Comparison of ENCODE assay signal across 34 cellular contexts in the genomic region with DNA sequence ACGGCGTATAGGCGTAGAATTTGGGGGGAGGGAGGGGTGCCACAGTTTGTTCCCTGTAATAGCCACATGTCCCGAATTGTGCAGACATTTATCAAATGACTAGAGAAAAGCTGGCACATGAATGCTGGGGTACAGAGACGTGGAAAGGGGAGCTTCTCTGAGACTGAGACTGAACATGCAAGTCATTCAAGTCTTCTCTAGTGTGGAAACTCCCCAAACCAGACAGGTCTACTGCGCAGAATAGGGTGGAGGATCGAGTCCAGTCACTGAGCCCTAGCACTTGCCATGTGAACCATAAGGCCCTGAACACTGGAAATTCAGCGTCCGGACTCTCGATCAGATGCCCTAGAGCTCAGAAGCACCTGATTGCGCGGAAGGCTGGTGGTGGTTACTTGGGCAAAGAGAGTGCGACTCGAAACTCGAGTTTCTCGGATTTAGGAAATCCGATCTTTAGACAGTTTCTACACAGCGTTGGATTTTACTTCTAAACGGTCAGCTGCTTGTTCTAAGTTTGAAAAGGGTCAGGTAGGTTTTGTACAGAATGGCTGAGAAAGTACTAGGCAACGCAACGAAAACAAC. TPM values are rescaled to one million over a fixed set of nuclear protein-coding genes. Genes with fewer than 3 reads are reported as not detected.
DNase-seq lines count a peak whose midpoint lies in the region; FAIRE-seq and TF ChIP-seq lines count a peak whose summit lies in the region.
"Had no signal": no experiment of that assay in that cellular context is flagged by ENCODE, and none has a peak within 500 bp of the region (broad histone marks: within the 10 kb centered on the region; RNA-seq: fewer than 3 reads in every experiment).

No MANE protein-coding gene starts in this region.

- H3K23me2 ChIP-seq in H1 (ENCODE audit: low read depth, low read length), result peaks cover 6% of the 10 kb centered on the region; the same call in 1 of the 2 replicates

- no peak for TF ChIP-seq EP300 in H1 (IDR thresholded peaks at IDR 0.05; ENCODE audit: borderline replicate concordance in 1 of 2, low read depth in 2 of 2, low read length in 2 of 2)

- no peak overlapping the region for H3K56ac ChIP-seq in H1 (replicated peaks; ENCODE audit: insufficient read length, low read depth, low read length)

- no peak overlapping the region for H3K4me3 Mint-ChIP-seq in activated CD4-positive, alpha-beta T cell treated with anti-CD3 and anti-CD28 coated beads, Interleukin-2, amount 10 ng/mL, durations not matched to agents 24 days and 14 days
- H3K4me3 Mint-ChIP-seq: activated CD4-positive, alpha-beta memory T cell treated with anti-CD3 and anti-CD28 coated beads, Interleukin-2, amount 10 ng/mL, durations not matched to agents 7 days and 5 days; T-helper 2 cell treated with Interferon-gamma antibody and Interleukin-4, amounts not matched to agents 5 μg/mL and 100 μg/mL, for 36 hours had no signal

- no peaks in the 10 kb centered on the region for H3K9me2 ChIP-seq in OCI-LY7 (ENCODE audit: insufficient read depth, low read length)

- H3K23ac ChIP-seq in H1 (ENCODE audit: insufficient read length), result no peak overlapping the region

- H3K9me3 Mint-ChIP-seq in activated CD4-positive, alpha-beta T cell treated with anti-CD3 and anti-CD28 coated beads, Interleukin-2, amount 10 ng/mL, durations not matched to agents 24 days and 14 days, result peaks cover 3% of the 10 kb centered on the region
- H3K9me3 Mint-ChIP-seq: activated CD4-positive, alpha-beta memory T cell treated with anti-CD3 and anti-CD28 coated beads, Interleukin-2, amount 10 ng/mL, durations not matched to agents 7 days and 5 days; T-helper 2 cell treated with Interferon-gamma antibody and Interleukin-4, amounts not matched to agents 5 μg/mL and 100 μg/mL, for 36 hours had no signal

- H3K27ac ChIP-seq in HUES48 (ENCODE audit: low read depth, low read length), result no peak overlapping the region
- no peak overlapping the region for H3K27ac ChIP-seq in H1 (ENCODE audit: low read depth, low read length)
- H3K27ac ChIP-seq in kidney (ENCODE audit: low read depth in 2 of 2, low read length in 2 of 2), result peak overlapping the region; percentile 45 to 53
- no peak overlapping the region for H3K27ac ChIP-seq in OCI-LY7 (ENCODE audit: low read depth, low read length, poor library complexity, severe bottlenecking)
- H3K27ac ChIP-seq: gastrocnemius medialis, prostate gland, stomach, tibial nerve had no signal

- H3K4me3 ChIP-seq in HUES48 (ENCODE audit: low read depth, low read length), result peak overlapping the region; percentile 58
- peak overlapping the region in 3 of 4 experiments; percentile 8 to 53 (median 19); a peak in 5 of 8 replicates for H3K4me3 ChIP-seq in H1 (ENCODE audit: extremely low read depth in 1 of 4, insufficient read depth in 2 of 4, low read depth in 3 of 4, low read length in 4 of 4)
- H3K4me3 ChIP-seq in kidney (ENCODE audit: low read length in 2 of 2), result peak overlapping the region in 1 of 2 donors; percentile 51
- no peak overlapping the region for H3K4me3 ChIP-seq in OCI-LY7 (ENCODE audit: low read depth, low read length, poor library complexity, severe bottlenecking)

- DNase-seq in H1 (ENCODE audit: low read depth in 1 of 2, low spot score in 2 of 2) (no peak), kidney (peak; percentile 71), renal cortical epithelial cell (ENCODE audit: low read depth) (peak; percentile 68), NCI-H748 (lab: John Stamatoyannopoulos, UW; ENCODE audit: unreplicated experiment) (no peak), NCI-H2081 treated with DMSO at 0.1 percent for 48 hours (lab: John Stamatoyannopoulos, UW) (no peak), OCI-LY7 (ENCODE audit: low spot score) (no peak)
- DNase-seq in activated CD4-positive, alpha-beta T cell treated with anti-CD3 and anti-CD28 coated beads, Interleukin-2, amount 10 ng/mL, durations not matched to agents 24 days and 14 days, result no peak
- DNase-seq: activated CD4-positive, alpha-beta memory T cell treated with anti-CD3 and anti-CD28 coated beads, Interleukin-2, amount 10 ng/mL, durations not matched to agents 7 days and 5 days; activated CD4-positive, alpha-beta T cell treated with anti-CD3 and anti-CD28 coated beads for 1 hour; activated CD8-positive, alpha-beta memory T cell treated with anti-CD3 and anti-CD28 coated beads, Interleukin-2, amount 50 U/mL, for 4 hours; activated naive CD4-positive, alpha-beta T cell; cerebellar nuclear complex; COR-L47; dermis blood vessel endothelial cell; DMS79; gastrocnemius medialis; GDM1; hippocampal formation; left ventricle myocardium superior; NCI-H1092 treated with DMSO at 0.1 percent for 48 hours; NCI-H187; Right ventricle myocardium superior; stimulated activated CD4-positive, alpha-beta T cell treated with anti-CD3 and anti-CD28 coated beads, Interleukin-12 subunit alpha, Interleukin-12 subunit beta, amount 100 ng/mL, for 4 hours; stimulated activated CD4-positive, alpha-beta T cell treated with anti-CD3 and anti-CD28 coated beads, Interleukin-2, amount 100 ng/mL, for 48 hours; stomach had no signal

- BruUV-seq in OCI-LY7 (replicated peaks; lab: Mats Ljungman, UMichigan), result no TSS peak

- no peak overlapping the region for H3K14ac ChIP-seq in H1 (ENCODE audit: insufficient read length)

- no peaks in the 10 kb centered on the region for H3K4me1 Mint-ChIP-seq in activated CD4-positive, alpha-beta T cell treated with anti-CD3 and anti-CD28 coated beads, Interleukin-2, amount 10 ng/mL, durations not matched to agents 24 days and 14 days
- H3K4me1 Mint-ChIP-seq: activated CD4-positive, alpha-beta memory T cell treated with anti-CD3 and anti-CD28 coated beads, Interleukin-2, amount 10 ng/mL, durations not matched to agents 7 days and 5 days had no signal

- H3K36me3 ChIP-seq in HUES48 (ENCODE audit: control insufficient read depth, insufficient read depth, low read length), result no peaks in the 10 kb centered on the region
- H3K36me3 ChIP-seq in H1 (ENCODE audit: control insufficient read depth in 2 of 4, insufficient read depth in 4 of 4, low read length in 3 of 4), result no peaks in the 10 kb centered on the region
- no peaks in the 10 kb centered on the region for H3K36me3 ChIP-seq in kidney (ENCODE audit: control insufficient read depth in 1 of 2, insufficient read depth in 2 of 2, low read length in 2 of 2)
- no peaks in the 10 kb centered on the region for H3K36me3 ChIP-seq in OCI-LY7 (ENCODE audit: insufficient read depth, low read length)
- H3K36me3 ChIP-seq: gastrocnemius medialis, prostate gland, stomach, tibial nerve had no signal

- H3K4me2 ChIP-seq in H1 (ENCODE audit: insufficient read depth in 1 of 2, low read depth in 2 of 2, low read length in 2 of 2) (peak overlapping the region; percentile 75 to 91), OCI-LY7 (ENCODE audit: low read length) (no peak overlapping the region)

- H2BK20ac ChIP-seq in H1 (ENCODE audit: low read length), result no peak overlapping the region

- H3K4me1 ChIP-seq in HUES48 (ENCODE audit: control insufficient read depth, insufficient read depth, low read length) (peaks cover 47% of the 10 kb centered on the region), H1 (replicated peaks in 1 of 4; ENCODE audit: control insufficient read depth in 3 of 4, insufficient read depth in 4 of 4, low read length in 3 of 4) (peaks cover 16 to 24% (median 20%) of the 10 kb centered on the region in 4 experiments), kidney (ENCODE audit: control insufficient read depth in 1 of 2, insufficient read depth in 1 of 2, low read depth in 1 of 2, low read length in 2 of 2) (no peaks in the 10 kb centered on the region), OCI-LY7 (ENCODE audit: insufficient read depth, low read length, poor library complexity, severe bottlenecking) (no peaks in the 10 kb centered on the region)

- no peak overlapping the region for H2BK120ac ChIP-seq in H1 (replicated peaks; ENCODE audit: low read depth, low read length)

- H3K9ac ChIP-seq in HUES48 (ENCODE audit: low read depth, low read length) (no peak overlapping the region), H1 (replicated peaks in 1 of 4; ENCODE audit: extremely low read depth in 1 of 4, low read depth in 3 of 4, low read length in 3 of 4) (no peak overlapping the region), kidney (ENCODE audit: low read length in 2 of 2) (peak overlapping the region in 1 of 2 donors; percentile 24)

- no peak overlapping the region for H4K5ac ChIP-seq in H1 (ENCODE audit: insufficient read length, low read depth, low read length)

- peaks cover 3 to 7% of the 10 kb centered on the region in 2 experiments for H4K20me1 ChIP-seq in H1 (replicated peaks in 1 of 2; ENCODE audit: control insufficient read depth in 1 of 2, insufficient read depth in 2 of 2, low read length in 2 of 2)
- no peaks in the 10 kb centered on the region for H4K20me1 ChIP-seq in OCI-LY7 (ENCODE audit: insufficient read depth, low read length)

- POLR2A ChIA-PET in H1 (lab: Charles Lee; ENCODE audit: partially characterized antibody) (no interaction called here), OCI-LY7 (lab: Charles Lee) (no interaction called here)

- no peak overlapping the region for H4K8ac ChIP-seq in H1 (ENCODE audit: extremely low read depth, insufficient read depth, low read length)

- no peaks in the 10 kb centered on the region for H3K79me1 ChIP-seq in H1 (ENCODE audit: low read depth, low read length)

- CTCF ChIA-PET in H1 (lab: Charles Lee; ENCODE audit: partially characterized antibody) (interaction anchor here (0.7 to 1.6 kb wide), 6 partner anchors 8 to 34 kb away, joined by 3 to 7 read pairs (median 4); no protein-coding TSS in a partner anchor), OCI-LY7 (lab: Charles Lee; ENCODE audit: unreplicated experiment) (no interaction called here)

- H2AK5ac ChIP-seq in H1 (ENCODE audit: low read depth, low read length), result no peak overlapping the region

- no peak for TF ChIP-seq POLR2A in H1 (IDR thresholded peaks at IDR 0.05; ENCODE audit: control extremely low read depth in 1 of 2, low read depth in 2 of 2, low read length in 2 of 2)

- H3K79me2 ChIP-seq in H1 (ENCODE audit: control insufficient read depth in 1 of 2, insufficient read depth in 2 of 2, low read length in 2 of 2) (no peaks in the 10 kb centered on the region), OCI-LY7 (ENCODE audit: insufficient read depth, low read depth, low read length) (no peaks in the 10 kb centered on the region)

- TF ChIP-seq CTCF in H1 (IDR thresholded peaks at IDR 0.05; ENCODE audit: control extremely low read depth in 1 of 3, insufficient read depth in 1 of 3, low read depth in 1 of 3, low read length in 3 of 3), result no peak
- TF ChIP-seq CTCF in kidney (IDR thresholded peaks at IDR 0.05; ENCODE audit: borderline replicate concordance, extremely low read depth, insufficient read depth), result no peak
- no peak for TF ChIP-seq CTCF in OCI-LY7 (conservative IDR thresholded peaks at IDR 0.05; ENCODE audit: low read length)

- no peaks in the 10 kb centered on the region for H3K36me3 Mint-ChIP-seq in activated CD4-positive, alpha-beta T cell treated with anti-CD3 and anti-CD28 coated beads, Interleukin-2, amount 10 ng/mL, durations not matched to agents 24 days and 14 days (ENCODE audit: low read depth)

- H2BK15ac ChIP-seq in H1 (ENCODE audit: low read length), result no peak overlapping the region

- peaks cover 96% of the 10 kb centered on the region for H3K27me3 ChIP-seq in HUES48 (ENCODE audit: control insufficient read depth, insufficient read depth, low read length)
- H3K27me3 ChIP-seq in H1 (replicated peaks in 1 of 4; ENCODE audit: control insufficient read depth in 3 of 4, extremely low read depth in 1 of 4, insufficient read depth in 3 of 4, low read length in 3 of 4), result peaks cover 61 to 79% (median 66%) of the 10 kb centered on the region in 4 experiments

- H3K18ac ChIP-seq in H1 (ENCODE audit: extremely low read depth, low read length), result no peak overlapping the region

- no peak for TF ChIP-seq RAD21 in H1 (IDR thresholded peaks at IDR 0.05 in 1 of 2, conservative IDR thresholded peaks at IDR 0.05 in 1 of 2; ENCODE audit: low read depth in 2 of 2, low read length in 2 of 2)

- 8% methylated on average over 21 of the region's 21 CpGs; no CpG with 5 or more reads in 1 of the 2 experiments for WGBS in H1 (ENCODE audit: extremely low coverage in 1 of 2, insufficient coverage in 1 of 2, insufficient read length in 1 of 2, insufficient replicate concordance in 2 of 2, low coverage in 1 of 2, low lambda C conversion rate in 2 of 2, missing lambda C conversion rate in 1 of 2), 2 experiments

- H3K9me3 ChIP-seq in HUES48 (ENCODE audit: control insufficient read depth, insufficient read depth, low read length) (no peaks in the 10 kb centered on the region), H1 (ENCODE audit: insufficient read depth in 2 of 2, low read depth in 1 of 2, low read length in 1 of 2) (no peaks in the 10 kb centered on the region), kidney (ENCODE audit: control insufficient read depth in 1 of 2, low read length in 2 of 2) (no peaks in the 10 kb centered on the region), OCI-LY7 (ENCODE audit: low read length) (no peaks in the 10 kb centered on the region)
- H3K9me3 ChIP-seq: gastrocnemius medialis, prostate gland, tibial nerve had no signal

- intact Hi-C loops in kidney (cut with DNase I) (no loop called here), OCI-LY7 (cut with micrococcal nuclease; ENCODE audit: unreplicated experiment) (no loop called here)
- intact Hi-C loops in activated CD4-positive, alpha-beta T cell treated with anti-CD3 and anti-CD28 coated beads, Interleukin-2, amount 10 ng/mL, durations not matched to agents 24 days and 14 days (cut with micrococcal nuclease), result no loop called here

- no peak overlapping the region for H2BK5ac ChIP-seq in H1 (ENCODE audit: low read depth, low read length)

- H3K4ac ChIP-seq in H1 (replicated peaks; ENCODE audit: insufficient read length, low read depth, low read length), result no peak overlapping the region

- FAIRE-seq in H1 (lab: Jason Lieb, UNC) (no peak), kidney (lab: Jason Lieb, UNC) (no peak)
- FAIRE-seq: endometrium had no signal

- H3K27me3 Mint-ChIP-seq in activated CD4-positive, alpha-beta T cell treated with anti-CD3 and anti-CD28 coated beads, Interleukin-2, amount 10 ng/mL, durations not matched to agents 24 days and 14 days, result peaks cover 57% of the 10 kb centered on the region

- H3K27ac Mint-ChIP-seq in activated CD4-positive, alpha-beta T cell treated with anti-CD3 and anti-CD28 coated beads, Interleukin-2, amount 10 ng/mL, durations not matched to agents 24 days and 14 days, result no peak overlapping the region
- H3K27ac Mint-ChIP-seq: activated CD4-positive, alpha-beta memory T cell treated with anti-CD3 and anti-CD28 coated beads, Interleukin-2, amount 10 ng/mL, durations not matched to agents 7 days and 5 days; T-helper 2 cell treated with Interferon-gamma antibody and Interleukin-4, amounts not matched to agents 5 μg/mL and 100 μg/mL, for 36 hours had no signal

- H2AFZ ChIP-seq in H1 (ENCODE audit: low read length), result no peak overlapping the region
- H2AFZ ChIP-seq in OCI-LY7 (ENCODE audit: low read length), result no peak overlapping the region

- H2BK12ac ChIP-seq in H1 (ENCODE audit: low read depth, low read length), result peak overlapping the region; percentile 35

- no peak overlapping the region for H4K91ac ChIP-seq in H1 (replicated peaks; ENCODE audit: insufficient read length, low read length)

RNA-seq across cellular contexts. Expression of a gene that starts 32.7 kb away (rescaled TPM):
- total RNA-seq in H1 (2021; fragmentation: NEBNext Ultra II Directional; extraction: Animal tissue kit (Norgen Biotek cat#: 25700)), result not detected in 2 replicates
- 0.05 TPM in 1 of 2 replicates, not detected in the other for polyA plus RNA-seq in H1 (2011; rRNA removed)
- 0.01 TPM for polyA plus RNA-seq in H1 (2011; cell fraction: cytosol; rRNA removed)
- polyA plus RNA-seq in H1 (2011; cell fraction: nucleus; rRNA removed), result 0.01 TPM
- 0.05 to 0.17 TPM (median 0.16 TPM) in 3 of 4 replicates, not detected in the other for polyA plus RNA-seq in H1 (2012, experiment 1 of 2)
- 0.03 TPM for polyA plus RNA-seq in H1 (2012, experiment 2 of 2)
- polyA plus RNA-seq in H1 (2013, experiment 1 of 2), result not detected
- polyA plus RNA-seq in H1 (2013, experiment 2 of 2), result not detected
- polyA minus RNA-seq in H1 (2011; rRNA and poly(A)+ RNA removed), result 0.09 TPM in 1 of 2 replicates, not detected in the other
- not detected for polyA minus RNA-seq in H1 (2011; cell fraction: cytosol; rRNA and poly(A)+ RNA removed)
- polyA minus RNA-seq in H1 (2011; cell fraction: nucleus; rRNA and poly(A)+ RNA removed), result not detected
- total RNA-seq in kidney, result 25.3 TPM
- polyA plus RNA-seq in kidney (ENCODE audit: insufficient read depth, low read depth, low replicate concordance), result 11.6 TPM
- total RNA-seq in renal cortical epithelial cell, result 0.35 and 8.8 TPM in 2 replicates
- not detected in 2 replicates for total RNA-seq in activated CD4-positive, alpha-beta T cell treated with anti-CD3 and anti-CD28 coated beads, Interleukin-2, amount 10 ng/mL, durations not matched to agents 24 days and 14 days
- total RNA-seq in OCI-LY7 (2014; rRNA removed; shearing (Covaris generic)), result not detected in 2 replicates
- total RNA-seq in OCI-LY7 (2022), result not detected in 2 replicates
- total RNA-seq: activated CD4-positive, alpha-beta memory T cell treated with anti-CD3 and anti-CD28 coated beads, Interleukin-2, amount 10 ng/mL, durations not matched to agents 7 days and 5 days; fibroblast of lung; gastrocnemius medialis; left ventricle myocardium superior; mesenteric fat pad; myocyte; Right ventricle myocardium superior; sciatic nerve had no signal
- polyA plus RNA-seq: fibroblast of lung had no signal

Comparison
In these comparisons a context has a peak if more than half of its experiments do, and no peak if none do; other contexts are left out.
1. H3K27ac ChIP-seq: peak in kidney (2 of 2); none in HUES48 (single experiment), H1 (single experiment) and OCI-LY7 (single experiment).
2. DNase-seq: peak in kidney (single experiment) and renal cortical epithelial cell (single experiment); none in H1 (0 of 2), NCI-H748 (single experiment), activated CD4-positive, alpha-beta T cell treated with anti-CD3 and anti-CD28 coated beads, Interleukin-2, amount 10 ng/mL, durations not matched to agents 24 days and 14 days (single experiment), NCI-H2081 treated with DMSO at 0.1 percent for 48 hours (single experiment) and OCI-LY7 (single experiment).